In the genomic region with DNA sequence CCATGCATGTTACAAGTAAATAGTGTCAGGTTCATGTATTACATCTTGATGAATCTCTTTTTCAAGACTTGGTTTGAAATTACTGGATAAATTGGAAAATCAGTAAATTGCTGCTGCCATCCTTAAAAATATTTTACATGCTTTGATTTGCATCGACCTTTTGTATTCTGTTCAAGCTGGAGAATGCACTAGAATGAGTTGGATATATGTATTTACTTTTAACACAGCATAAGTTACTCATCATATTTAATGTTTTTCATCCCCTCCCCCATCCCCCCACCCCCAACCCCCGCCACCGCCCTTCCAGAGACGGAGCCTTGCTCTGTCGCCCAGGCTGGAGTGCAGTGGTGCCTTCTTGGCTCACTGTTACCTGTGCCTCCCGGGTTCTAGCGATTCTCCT, we compare ENCODE assay signal across 32 cellular contexts.
"Had no signal": no experiment of that assay in that cellular context is flagged by ENCODE, and none has a peak within 500 bp of the region (broad histone marks: within the 10 kb centered on the region; RNA-seq: fewer than 3 reads in every experiment).

No MANE protein-coding gene starts in this region.

- H3K36me3 ChIP-seq: brain microvascular endothelial cell, esophagus muscularis mucosa, gastrocnemius medialis, heart left ventricle had no signal

- ATAC-seq: activated T-cell treated with anti-CD3 and anti-CD28 coated beads, Interleukin-2, amount 50 U/mL, for 4 hours; activated T-helper 17 cell treated with anti-CD3 and anti-CD28 coated beads, Interleukin-2, amount 50 U/mL, for 72 hours; effector memory CD8-positive, alpha-beta T cell; foreskin keratinocyte; gastrocnemius medialis; heart left ventricle had no signal

- FAIRE-seq: astrocyte, bronchial epithelial cell, colon had no signal

- H3K27me3 ChIP-seq: brain microvascular endothelial cell, esophagus muscularis mucosa, foreskin keratinocyte, gastrocnemius medialis, heart left ventricle had no signal

- H3K4me3 Mint-ChIP-seq: activated CD4-positive, alpha-beta memory T cell treated with anti-CD3 and anti-CD28 coated beads, Interleukin-2, amount 10 ng/mL, durations not matched to agents 7 days and 5 days; activated CD4-positive, alpha-beta T cell treated with anti-CD3 and anti-CD28 coated beads, Interleukin-2, amount 10 ng/mL, durations not matched to agents 7 days and 5 days; activated naive CD8-positive, alpha-beta T cell; activated T-cell treated with anti-CD3 and anti-CD28 coated beads, Interleukin-2, amount 50 U/mL, for 4 hours; activated T-helper 17 cell treated with anti-CD3 and anti-CD28 coated beads, Interleukin-2, amount 50 U/mL, for 72 hours; central memory CD8-positive, alpha-beta T cell; effector memory CD8-positive, alpha-beta T cell; T-helper 1 cell treated with Interleukin-12 subunit alpha and Interleukin-12 subunit beta and Interleukin-4 antibody, amounts not matched to agents 30 μg/mL and 1 μg/mL, for 36 hours; T-helper 2 cell treated with Interferon-gamma antibody and Interleukin-4, amounts not matched to agents 5 μg/mL and 100 μg/mL, for 36 hours had no signal

- H3K27me3 Mint-ChIP-seq: activated CD4-positive, alpha-beta memory T cell treated with anti-CD3 and anti-CD28 coated beads, Interleukin-2, amount 10 ng/mL, durations not matched to agents 7 days and 5 days; activated CD4-positive, alpha-beta T cell treated with anti-CD3 and anti-CD28 coated beads, Interleukin-2, amount 10 ng/mL, durations not matched to agents 7 days and 5 days; activated naive CD8-positive, alpha-beta T cell; activated T-helper 17 cell treated with anti-CD3 and anti-CD28 coated beads, Interleukin-2, amount 50 U/mL, for 72 hours; central memory CD8-positive, alpha-beta T cell; effector memory CD8-positive, alpha-beta T cell had no signal

- H3K27ac Mint-ChIP-seq: activated CD4-positive, alpha-beta memory T cell treated with anti-CD3 and anti-CD28 coated beads, Interleukin-2, amount 10 ng/mL, durations not matched to agents 7 days and 5 days; activated CD4-positive, alpha-beta T cell treated with anti-CD3 and anti-CD28 coated beads, Interleukin-2, amount 10 ng/mL, durations not matched to agents 7 days and 5 days; activated naive CD8-positive, alpha-beta T cell; activated T-helper 17 cell treated with anti-CD3 and anti-CD28 coated beads, Interleukin-2, amount 50 U/mL, for 72 hours; effector memory CD8-positive, alpha-beta T cell; T-helper 1 cell treated with Interleukin-12 subunit alpha and Interleukin-12 subunit beta and Interleukin-4 antibody, amounts not matched to agents 30 μg/mL and 1 μg/mL, for 36 hours; T-helper 2 cell treated with Interferon-gamma antibody and Interleukin-4, amounts not matched to agents 5 μg/mL and 100 μg/mL, for 36 hours had no signal

- H3K9me3 Mint-ChIP-seq: activated CD4-positive, alpha-beta memory T cell treated with anti-CD3 and anti-CD28 coated beads, Interleukin-2, amount 10 ng/mL, durations not matched to agents 7 days and 5 days; activated CD4-positive, alpha-beta T cell treated with anti-CD3 and anti-CD28 coated beads, Interleukin-2, amount 10 ng/mL, durations not matched to agents 7 days and 5 days; activated T-cell treated with anti-CD3 and anti-CD28 coated beads, Interleukin-2, amount 50 U/mL, for 4 hours; activated T-helper 17 cell treated with anti-CD3 and anti-CD28 coated beads, Interleukin-2, amount 50 U/mL, for 72 hours; central memory CD8-positive, alpha-beta T cell; effector memory CD8-positive, alpha-beta T cell; T-helper 1 cell treated with Interleukin-12 subunit alpha and Interleukin-12 subunit beta and Interleukin-4 antibody, amounts not matched to agents 30 μg/mL and 1 μg/mL, for 36 hours; T-helper 2 cell treated with Interferon-gamma antibody and Interleukin-4, amounts not matched to agents 5 μg/mL and 100 μg/mL, for 36 hours had no signal

- H3K27ac ChIP-seq: brain microvascular endothelial cell, esophagus muscularis mucosa, foreskin keratinocyte, gastrocnemius medialis, heart left ventricle had no signal

- H3K9me3 ChIP-seq: esophagus muscularis mucosa, gastrocnemius medialis, heart left ventricle had no signal

- H3K4me3 ChIP-seq: esophagus muscularis mucosa, gastrocnemius medialis, heart left ventricle had no signal

- DNase-seq: activated CD4-positive, alpha-beta memory T cell treated with anti-CD3 and anti-CD28 coated beads, Interleukin-2, amount 10 ng/mL, durations not matched to agents 7 days and 5 days; activated CD4-positive, alpha-beta T cell treated with anti-CD3 and anti-CD28 coated beads for 1 hour; activated CD4-positive, alpha-beta T cell treated with anti-CD3 and anti-CD28 coated beads for 4 hours; activated CD4-positive, alpha-beta T cell treated with anti-CD3 and anti-CD28 coated beads, Interleukin-2, amount 10 ng/mL, durations not matched to agents 7 days and 5 days; activated CD4-positive, alpha-beta T cell treated with anti-CD3 and anti-CD28 coated beads, Interleukin-2, amount 50 U/mL, for 4 hours; activated effector memory CD4-positive, alpha-beta T cell treated with Interleukin-2 at 50 U/mL for 16 hours; activated gamma-delta T cell treated with Interleukin-2 at 50 U/mL for 16 hours; activated naive CD4-positive, alpha-beta T cell treated with anti-CD3 and anti-CD28 coated beads, Interleukin-2, amount 50 U/mL, for 16 hours; activated naive CD4-positive, alpha-beta T cell treated with Interleukin-2 at 50 U/mL for 16 hours; activated T-cell treated with anti-CD3 and anti-CD28 coated beads, Interleukin-2, amount 50 U/mL, for 4 hours; amniotic stem cell; anterior cingulate cortex; brain microvascular endothelial cell; cortex of kidney; dermis blood vessel endothelial cell; effector CD4-positive, alpha-beta T cell; effector memory CD8-positive, alpha-beta T cell; erythroblast; foreskin keratinocyte; gastrocnemius medialis; glutamatergic neuron; heart left ventricle; T1000 had no signal
